8 cellular contexts compared by ENCODE assay signal in genomic region chr2:199462167-199462976, GRCh38. TPM values are rescaled to one million over a fixed set of nuclear protein-coding genes. Genes with fewer than 3 reads are reported as not detected.
DNase-seq lines count a peak whose midpoint lies in the region; ATAC-seq and TF ChIP-seq lines count a peak whose summit lies in the region.

No MANE protein-coding gene starts in this region.

- intact Hi-C loops in esophagus squamous epithelium (cut with DNase I) (no loop called here), psoas muscle (cut with DNase I) (no loop called here)

- H3K36me3 ChIP-seq in SK-N-MC (ENCODE audit: insufficient read depth, low read length) (no peaks in the 10 kb centered on the region), esophagus squamous epithelium (no peaks in the 10 kb centered on the region), psoas muscle (ENCODE audit: insufficient read depth in 1 of 2, low read depth in 1 of 2) (no peaks in the 10 kb centered on the region)

- no peak overlapping the region for H3K9ac ChIP-seq in SK-N-MC (ENCODE audit: insufficient read length)

- peaks cover 36 to 91% (median 58%) of the 10 kb centered on the region in 4 donors for H3K27me3 ChIP-seq in esophagus squamous epithelium
- peaks cover 0 to 81% (median 42%) of the 10 kb centered on the region in 3 donors for H3K27me3 ChIP-seq in psoas muscle (ENCODE audit: insufficient read depth in 3 of 3, low read length in 2 of 3)

- peaks cover 20 to 57% (median 31%) of the 10 kb centered on the region in 3 donors for H3K4me1 ChIP-seq in esophagus squamous epithelium
- H3K4me1 ChIP-seq in psoas muscle = peaks cover 32% of the 10 kb centered on the region

- in situ Hi-C loops in GM13976 (cut with MboI; ENCODE audit: low sequenced_read_pairs, unreplicated experiment) = no loop called here

- H3K4me3 ChIP-seq in SK-N-MC = peak overlapping the region; percentile 82; the same call in 1 of the 2 replicates
- H3K4me3 ChIP-seq in esophagus squamous epithelium = peak overlapping the region in 3 of 4 donors; percentile 47 to 62 (median 47)
- H3K4me3 ChIP-seq in psoas muscle = peak overlapping the region; percentile 74

- ATAC-seq in psoas muscle = no peak
- no peak for ATAC-seq in HG03175 (IDR thresholded peaks at IDR 0.05; ENCODE audit: unreplicated experiment)

- TF ChIP-seq POLR2A in esophagus squamous epithelium (IDR thresholded peaks at IDR 0.05) = no peak

- H3K27ac ChIP-seq in SK-N-MC = no peak overlapping the region
- no peak overlapping the region for H3K27ac ChIP-seq in esophagus squamous epithelium
- no peak overlapping the region for H3K27ac ChIP-seq in psoas muscle

- DNase-seq in GM13976 (ENCODE audit: low spot score) (peak; percentile 38), SK-N-MC (ENCODE audit: low read depth, low spot score) (no peak), esophagus squamous epithelium (lab: John Stamatoyannopoulos, UW) (no peak), psoas muscle (no peak), COR-L47 (lab: John Stamatoyannopoulos, UW) (no peak), SW480 (ENCODE audit: low spot score) (no peak)
- no peak for DNase-seq in stimulated activated CD4-positive, alpha-beta T cell treated with anti-CD3 and anti-CD28 coated beads, Interleukin-15, amount 100 ng/mL, for 24 hours

- WGBS in esophagus squamous epithelium, 2 donors = 20 to 22% methylated on average over 1 to 17 of the region's 60 CpGs
- WGBS in psoas muscle, 3 donors = 5 to 14% (median 10%) methylated on average over 48 to 60 of the region's 60 CpGs

- TF ChIP-seq CTCF in GM13976 (IDR thresholded peaks at IDR 0.05; ENCODE audit: borderline replicate concordance, control extremely low read depth, extremely low read depth, insufficient read depth, missing control alignments) = no peak
- no peak for TF ChIP-seq CTCF in esophagus squamous epithelium (IDR thresholded peaks at IDR 0.05)
- no peak for TF ChIP-seq CTCF in psoas muscle (IDR thresholded peaks at IDR 0.05)

- H3K9me3 ChIP-seq in SK-N-MC (ENCODE audit: low read depth, low read length) (no peaks in the 10 kb centered on the region), esophagus squamous epithelium (peaks cover 0 to 5% (median 0%) of the 10 kb centered on the region in 3 donors), psoas muscle (no peaks in the 10 kb centered on the region)

RNA-seq across cellular contexts. Expression of gene SATB2, which starts 4.6 kb away (rescaled TPM):
- total RNA-seq in esophagus squamous epithelium (1 to 10 TPM in 1 of 4 donors, under 1 TPM in 3; 0.87 to 1.1 (median 0.92) TPM), psoas muscle (1 to 10 TPM in 3 of 4 donors, under 1 TPM in 1; 0.99 to 2.4 (median 1.9) TPM)
- 1 to 10 TPM in 1 of 3 donors, under 1 TPM in 2; 0.46 to 1.6 (median 0.55) TPM for polyA plus RNA-seq in psoas muscle
